In genomic region chr22:35601743-35602633, GRCh38 we compare ENCODE assay signal across 1 cellular context.
TF ChIP-seq lines count a peak whose summit lies in the region.

No MANE protein-coding gene starts in this region.

TF ChIP-seq in GM12878, 131 proteins besides CTCF, POLR2A, EP300 and RAD21:
- TF ChIP-seq SMC3 (IDR thresholded peaks at IDR 0.05; ENCODE audit: borderline replicate concordance, low read length) (no peak), E4F1 (IDR thresholded peaks at IDR 0.05; ENCODE audit: borderline replicate concordance, partially characterized antibody) (no peak), TCF3 (IDR thresholded peaks at IDR 0.05; ENCODE audit: borderline replicate concordance, insufficient read depth, low read depth, low read length) (no peak), NFIC (IDR thresholded peaks at IDR 0.05; ENCODE audit: low read depth, low read length) (no peak)
